Comparison of ENCODE assay signal across 8 cellular contexts in genomic region chr4:143514432-143514831, GRCh38. TPM values are rescaled to one million over a fixed set of nuclear protein-coding genes. Genes with fewer than 3 reads are reported as not detected.
DNase-seq lines count a peak whose midpoint lies in the region; ATAC-seq and TF ChIP-seq lines count a peak whose summit lies in the region.

No MANE protein-coding gene starts in this region.

- 0 out of 2 replicates have a peak, but pooled peaks have one; percentile 23 for ATAC-seq in Panc1
- ATAC-seq in right cardiac atrium = peak; percentile 27 to 58
- no peak for ATAC-seq in HG02981 (IDR thresholded peaks at IDR 0.05; ENCODE audit: unreplicated experiment)
- no peak for ATAC-seq in HG03469 (IDR thresholded peaks at IDR 0.05; ENCODE audit: unreplicated experiment)

- in situ Hi-C loops in Panc1 (cut with HindIII; ENCODE audit: low pct_unique_long_range_greater_than_20kb, low sequenced_read_pairs) = no loop called here

- H3K27ac ChIP-seq in Panc1 (ENCODE audit: low read length) (peak overlapping the region; percentile 80), ascending aorta (peak overlapping the region; percentile 97 to 98), right cardiac atrium (ENCODE audit: low read length) (peak overlapping the region; percentile 97)

- peaks cover 20 to 24% of the 10 kb centered on the region in 2 donors for H3K36me3 Mint-ChIP-seq in CD14-positive monocyte

- TF ChIP-seq CTCF in CD14-positive monocyte (IDR thresholded peaks at IDR 0.05) (no peak), Panc1 (IDR thresholded peaks at IDR 0.05) (no peak), ascending aorta (IDR thresholded peaks at IDR 0.05) (no peak)

- H3K27me3 ChIP-seq in Panc1 (ENCODE audit: control insufficient read depth, insufficient read depth, low read length) (no peaks in the 10 kb centered on the region), ascending aorta (no peaks in the 10 kb centered on the region), right cardiac atrium (ENCODE audit: control insufficient read depth, insufficient read depth) (no peaks in the 10 kb centered on the region)

- CTCF ChIA-PET in Panc1 (lab: Charles Lee) = no interaction called here

- H3K27me3 Mint-ChIP-seq in CD14-positive monocyte (ENCODE audit: low read depth in 3 of 3) = peaks cover 0 to 3% (median 0%) of the 10 kb centered on the region in 3 donors

- peaks cover 32% of the 10 kb centered on the region for H3K4me1 Mint-ChIP-seq in CD14-positive monocyte

- H3K9me3 ChIP-seq in Panc1 (ENCODE audit: control insufficient read depth, insufficient read depth, low read depth, low read length) = no peaks in the 10 kb centered on the region
- no peaks in the 10 kb centered on the region for H3K9me3 ChIP-seq in ascending aorta
- H3K9me3 ChIP-seq in right cardiac atrium (ENCODE audit: control insufficient read depth, low read length) = no peaks in the 10 kb centered on the region

- H3K27ac Mint-ChIP-seq in CD14-positive monocyte = peak overlapping the region; percentile 99 to 100 (median 100)

- H3K36me3 ChIP-seq in Panc1 (ENCODE audit: control insufficient read depth, insufficient read depth, low read length) (peaks cover 22% of the 10 kb centered on the region), ascending aorta (peaks cover 2 to 10% of the 10 kb centered on the region in 2 donors)

- intact Hi-C loops in CD14-positive monocyte (cut with micrococcal nuclease) (loop anchor here (5.0 to 10.0 kb wide), 4 partner anchors 170 to 1580 kb away; partner anchors contain the start of genes ABCE1 (in 1 of the 2), ANAPC10 (in 1 of the 2) and GAB1 (in 1 of the 2)), Panc1 (cut with micrococcal nuclease; ENCODE audit: unreplicated experiment) (no loop called here), ascending aorta (cut with DNase I) (no loop called here), right cardiac atrium (cut with DNase I) (no loop called here), posterior vena cava (cut with DNase I) (no loop called here)

- H3K4me1 ChIP-seq in Panc1 (ENCODE audit: control insufficient read depth, insufficient read depth, low read length) = peaks cover 16% of the 10 kb centered on the region
- peaks cover 0 to 17% of the 10 kb centered on the region in 2 donors for H3K4me1 ChIP-seq in ascending aorta
- no peaks in the 10 kb centered on the region for H3K4me1 ChIP-seq in right cardiac atrium (ENCODE audit: control insufficient read depth, insufficient read depth, low read length)

- H3K4me3 Mint-ChIP-seq in CD14-positive monocyte = peak overlapping the region; percentile 97 to 99

- WGBS in right cardiac atrium = under 1% methylated on average over 18 of the region's 18 CpGs

- DNase-seq in CD14-positive monocyte (ENCODE audit: low spot score) = peak; percentile 46
- DNase-seq in HCEC 1CT = peak; percentile 29
- DNase-seq in Panc1 (ENCODE audit: low read depth, low spot score) = no peak
- DNase-seq in ascending aorta (ENCODE audit: low spot score in 2 of 2) = peak in 1 of 2 donors; percentile 69
- DNase-seq in right cardiac atrium = peak; percentile 51 to 75 (median 68)
- DNase-seq in posterior vena cava (ENCODE audit: low spot score) = peak; percentile 82

- H3K9me3 Mint-ChIP-seq in CD14-positive monocyte = no peaks in the 10 kb centered on the region

- H3K4me3 ChIP-seq in Panc1 (ENCODE audit: low read depth in 2 of 2, low read length in 2 of 2) (peak overlapping the region; percentile 91 to 93), ascending aorta (peak overlapping the region; percentile 65 to 84), right cardiac atrium (ENCODE audit: low read length) (peak overlapping the region; percentile 59)

- POLR2A ChIA-PET in Panc1 (lab: Charles Lee) = interaction anchor here (0.7 kb wide), 1 partner anchor 664 kb away, joined by 9 read pairs; no protein-coding TSS in a partner anchor

- BruUV-seq in Panc1 (replicated peaks; lab: Mats Ljungman, UMichigan) = TSS peak; percentile 58

RNA-seq across cellular contexts. Expression of gene SMARCA5, which starts 0.9 kb away (rescaled TPM):
- 10 to 100 TPM; 12.6 to 19.4 TPM for polyA plus RNA-seq in CD14-positive monocyte
- total RNA-seq in Panc1 (2021; ENCODE audit: unreplicated experiment) = 29.9 TPM
- polyA plus RNA-seq in Panc1 (2012; ENCODE audit: insufficient read length) = 21.8 TPM
- 15.5 TPM for total RNA-seq in ascending aorta
- total RNA-seq in right cardiac atrium = 10 to 100 TPM; 28.9 to 39.0 (median 31.1) TPM
- 14.9 TPM for polyA plus RNA-seq in right cardiac atrium
- 10 to 100 TPM; 34.2 to 36.6 TPM for total RNA-seq in posterior vena cava

Comparison
In these comparisons a context has a peak if more than half of its experiments do, and no peak if none do; other contexts are left out.
1. ATAC-seq: peak in Panc1 (single experiment) and right cardiac atrium (2 of 2); none in HG02981 (single experiment) and HG03469 (single experiment).
2. intact Hi-C loops: an anchor here in CD14-positive monocyte (5.0 to 10.0 kb wide); none called in Panc1, ascending aorta, right cardiac atrium and posterior vena cava.
3. Peak in every context shown above with its lines, with median percentiles within 50 percentile points of each other: H3K27ac ChIP-seq and H3K4me3 ChIP-seq.